21 cellular contexts compared by ENCODE assay signal in genomic region chr4:8515316-8516060, GRCh38.
DNase-seq lines count a peak whose midpoint lies in the region; ATAC-seq and TF ChIP-seq lines count a peak whose summit lies in the region.
"Had no signal": no experiment of that assay in that cellular context is flagged by ENCODE, and none has a peak within 500 bp of the region (broad histone marks: within the 10 kb centered on the region; RNA-seq: fewer than 3 reads in every experiment).

No MANE protein-coding gene starts in this region.

- 0 out of 2 replicates have a peak overlapping the region, but pooled peaks have one; percentile 14 for H2BK20ac ChIP-seq in IMR-90 (ENCODE audit: low read depth, low read length)

- H2BK5ac ChIP-seq in IMR-90 (ENCODE audit: low read depth, low read length, poor library complexity, severe bottlenecking), result peak overlapping the region; percentile 7

- H3K27me3 ChIP-seq in IMR-90 (ENCODE audit: control insufficient read depth, insufficient read depth, low read length), result no peaks in the 10 kb centered on the region; the same call in 1 of the 2 replicates
- H3K27me3 ChIP-seq in colonic mucosa, result no peaks in the 10 kb centered on the region
- no peaks in the 10 kb centered on the region for H3K27me3 ChIP-seq in right lobe of liver
- H3K27me3 ChIP-seq: BLaER1 treated with 17β-estradiol and CSF1 and Interleukin-3, amounts not matched to agents 10 nM and 100 nM; testis had no signal

- H3K14ac ChIP-seq in IMR-90 (replicated peaks; ENCODE audit: low read depth, low read length), result no peak overlapping the region; the same call in 1 of the 2 replicates

- POLR2A ChIA-PET in IMR-90 (lab: Charles Lee; ENCODE audit: unreplicated experiment), result no interaction called here

- H3K9me3 Mint-ChIP-seq in osteocyte (ENCODE audit: unreplicated experiment), result peaks cover 6% of the 10 kb centered on the region

- H3K56ac ChIP-seq in IMR-90 (ENCODE audit: extremely low read depth, insufficient read depth, low read length), result no peak overlapping the region

- H2BK120ac ChIP-seq in IMR-90 (ENCODE audit: low read depth, low read length), result peak overlapping the region; percentile 60

- no peak overlapping the region for H3K4me2 ChIP-seq in IMR-90 (ENCODE audit: low read depth, low read length)

- in situ Hi-C loops in IMR-90 (cut with MboI; ENCODE audit: low sequenced_read_pairs), result no loop called here

- 0 out of 2 replicates have a peak, but pooled peaks cover 6% of the 10 kb centered on the region for H3K9me1 ChIP-seq in IMR-90 (ENCODE audit: insufficient read depth, low read length)

- H4K20me1 ChIP-seq in IMR-90 (ENCODE audit: insufficient read depth, low read length), result no peaks in the 10 kb centered on the region
- H4K20me1 ChIP-seq: BLaER1 treated with 17β-estradiol and CSF1 and Interleukin-3, amounts not matched to agents 10 nM and 100 nM had no signal

- H3K4me3 ChIP-seq in IMR-90 (ENCODE audit: insufficient read depth, low read depth, low read length) (no peak overlapping the region), colonic mucosa (no peak overlapping the region), right lobe of liver (no peak overlapping the region)
- H3K4me3 ChIP-seq: BLaER1 treated with 17β-estradiol and CSF1 and Interleukin-3, amounts not matched to agents 10 nM and 100 nM; testis had no signal

- TF ChIP-seq POLR2A in IMR-90 (IDR thresholded peaks at IDR 0.05; ENCODE audit: low read depth, low read length) (no peak), right lobe of liver (IDR thresholded peaks at IDR 0.05) (no peak)

- H3K4ac ChIP-seq in IMR-90 (ENCODE audit: low read depth, low read length), result 0 out of 2 replicates have a peak overlapping the region, but pooled peaks have one; percentile 10

- peak overlapping the region; percentile 13 for H2AFZ ChIP-seq in IMR-90 (replicated peaks; ENCODE audit: low read length, poor library complexity)

- CTCF ChIA-PET in IMR-90 (lab: Yijun Ruan, JAX), result interaction anchor here (0.5 to 1.4 kb wide), 3 partner anchors 10 to 338 kb away, joined by 3 to 4 read pairs (median 4); no protein-coding TSS in a partner anchor

- WGBS in IMR-90 (ENCODE audit: extremely low coverage in 2 of 2, insufficient read length in 1 of 2), 2 experiments, result 80% methylated on average over 1 of the region's 18 CpGs; no CpG with 5 or more reads in 1 of the 2 experiments
- 62% methylated on average over 10 of the region's 18 CpGs for WGBS in right lobe of liver (ENCODE audit: insufficient coverage, low coverage, low lambda C conversion rate, missing lambda C conversion rate)

- peak overlapping the region; percentile 53 for H3K27ac Mint-ChIP-seq in osteocyte (ENCODE audit: unreplicated experiment)
- H3K27ac Mint-ChIP-seq: activated naive CD8-positive, alpha-beta T cell treated with anti-CD3 and anti-CD28 coated beads, Interleukin-2, amount 10 ng/mL, durations not matched to agents 7 days and 5 days; immature natural killer cell; nephron progenitor cell had no signal

- H3K4me1 ChIP-seq in IMR-90 (ENCODE audit: control insufficient read depth, insufficient read depth, low read length), result peaks cover 12% of the 10 kb centered on the region
- H3K4me1 ChIP-seq in colonic mucosa, result no peaks in the 10 kb centered on the region
- no peaks in the 10 kb centered on the region for H3K4me1 ChIP-seq in right lobe of liver
- H3K4me1 ChIP-seq: testis had no signal

- TF ChIP-seq CTCF in IMR-90 (conservative IDR thresholded peaks at IDR 0.05; ENCODE audit: low read depth, low read length) (no peak), osteocyte (IDR thresholded peaks at IDR 0.05) (no peak), colonic mucosa (IDR thresholded peaks at IDR 0.05) (no peak), right lobe of liver (IDR thresholded peaks at IDR 0.05) (no peak)

- H2BK15ac ChIP-seq in IMR-90 (ENCODE audit: low read depth, low read length), result no peak overlapping the region

- H3K9me3 ChIP-seq in IMR-90 (ENCODE audit: control insufficient read depth, insufficient read depth, low read length) (peaks cover 2% of the 10 kb centered on the region), colonic mucosa (no peaks in the 10 kb centered on the region), right lobe of liver (no peaks in the 10 kb centered on the region)
- H3K9me3 ChIP-seq: testis had no signal

- peak overlapping the region in 1 of 2 experiments; percentile 3; a peak in 1 of 4 replicates for H4K8ac ChIP-seq in IMR-90 (ENCODE audit: low read depth in 2 of 2, low read length in 2 of 2)

- ATAC-seq in IMR-90 (ENCODE audit: low read depth), result peak; percentile 85
- ATAC-seq in HG02763 (IDR thresholded peaks at IDR 0.05; ENCODE audit: unreplicated experiment), result no peak
- no peak for ATAC-seq in HG02759 (IDR thresholded peaks at IDR 0.05; ENCODE audit: unreplicated experiment)
- ATAC-seq in right lobe of liver, result no peak

- intact Hi-C loops in IMR-90 (cut with micrococcal nuclease), result no loop called here
- intact Hi-C loops in colonic mucosa (cut with DNase I), result no loop called here
- intact Hi-C loops in right lobe of liver (cut with DNase I), result no loop called here

- H3K9ac ChIP-seq in IMR-90 (ENCODE audit: low read depth, low read length), result no peak overlapping the region
- no peak overlapping the region for H3K9ac ChIP-seq in colonic mucosa (ENCODE audit: low read depth in 2 of 2, low read length in 2 of 2)
- H3K9ac ChIP-seq: BLaER1 treated with 17β-estradiol and CSF1 and Interleukin-3, amounts not matched to agents 10 nM and 100 nM had no signal

- H3K36me3 ChIP-seq in IMR-90 (ENCODE audit: control insufficient read depth, insufficient read depth, low read length) (no peaks in the 10 kb centered on the region), colonic mucosa (no peaks in the 10 kb centered on the region), right lobe of liver (no peaks in the 10 kb centered on the region)
- H3K36me3 ChIP-seq: BLaER1 treated with 17β-estradiol and CSF1 and Interleukin-3, amounts not matched to agents 10 nM and 100 nM had no signal

- H3K23ac ChIP-seq in IMR-90 (ENCODE audit: low read depth, low read length), result no peak overlapping the region

- peak overlapping the region; percentile 65 for H2AK9ac ChIP-seq in IMR-90 (replicated peaks; ENCODE audit: low read depth, low read length, poor library complexity)

- no peaks in the 10 kb centered on the region for H3K27me3 Mint-ChIP-seq in osteocyte (ENCODE audit: unreplicated experiment)
- H3K27me3 Mint-ChIP-seq: activated naive CD8-positive, alpha-beta T cell treated with anti-CD3 and anti-CD28 coated beads, Interleukin-2, amount 10 ng/mL, durations not matched to agents 7 days and 5 days had no signal

- no peaks in the 10 kb centered on the region for H3K79me1 ChIP-seq in IMR-90 (ENCODE audit: low read depth in 1 of 2, low read length in 2 of 2)

- H2AK5ac ChIP-seq in IMR-90 (ENCODE audit: low read depth, low read length), result peak overlapping the region; percentile 4; the same call in 1 of the 2 replicates

- BruUV-seq in IMR-90 (replicated peaks; lab: Mats Ljungman, UMichigan), result no TSS peak

- dilution Hi-C loops in IMR-90 (cut with HindIII; ENCODE audit: low sequenced_read_pairs, unreplicated experiment), result no loop called here

- H4K91ac ChIP-seq in IMR-90 (ENCODE audit: insufficient read depth, low read depth, low read length), result peak overlapping the region; percentile 56

- no peaks in the 10 kb centered on the region for H3K36me3 Mint-ChIP-seq in osteocyte (ENCODE audit: unreplicated experiment)
- H3K36me3 Mint-ChIP-seq: activated naive CD8-positive, alpha-beta T cell treated with anti-CD3 and anti-CD28 coated beads, Interleukin-2, amount 10 ng/mL, durations not matched to agents 7 days and 5 days; immature natural killer cell had no signal

- peak overlapping the region; percentile 20; the same call in 1 of the 2 replicates for H3K18ac ChIP-seq in IMR-90 (ENCODE audit: low read depth, low read length)

- no peak for TF ChIP-seq RAD21 in IMR-90 (IDR thresholded peaks at IDR 0.05; ENCODE audit: low read length)

- H3K4me1 Mint-ChIP-seq in osteocyte (ENCODE audit: unreplicated experiment), result peaks cover 27% of the 10 kb centered on the region
- H3K4me1 Mint-ChIP-seq: activated naive CD8-positive, alpha-beta T cell treated with anti-CD3 and anti-CD28 coated beads, Interleukin-2, amount 10 ng/mL, durations not matched to agents 7 days and 5 days; immature natural killer cell; nephron progenitor cell had no signal

- peak; percentile 98 for DNase-seq in EL
- DNase-seq in IMR-90, result peak; percentile 66
- peak; percentile 35 for DNase-seq in dermis blood vessel endothelial cell
- no peak for DNase-seq in osteocyte (ENCODE audit: extremely low spot score, unreplicated experiment)
- no peak for DNase-seq in colonic mucosa
- no peak for DNase-seq in right lobe of liver
- DNase-seq: activated CD4-positive, alpha-beta T cell treated with anti-CD3 and anti-CD28 coated beads, Interleukin-2, amount 50 U/mL, for 1 hour; activated naive CD8-positive, alpha-beta T cell treated with anti-CD3 and anti-CD28 coated beads, Interleukin-2, amount 10 ng/mL, durations not matched to agents 7 days and 5 days; activated T-cell treated with anti-CD3 and anti-CD28 coated beads, Interleukin-2, amount 50 U/mL, for 48 hours; caudate nucleus; DMS79 treated with DMSO at 0.1 percent for 48 hours; immature natural killer cell; mammary epithelial cell; NCI-H1417; nephron progenitor cell; stimulated activated CD4-positive, alpha-beta T cell treated with anti-CD3 and anti-CD28 coated beads, Interleukin-2, amount 100 ng/mL, for 48 hours; stimulated activated CD8-positive, alpha-beta memory T cell treated with anti-CD3 and anti-CD28 coated beads, Interleukin-4, amount 100 ng/mL, for 48 hours; testis had no signal

- H4K5ac ChIP-seq in IMR-90 (ENCODE audit: low read depth, low read length), result no peak overlapping the region

- H3K4me3 Mint-ChIP-seq in osteocyte (ENCODE audit: unreplicated experiment), result no peak overlapping the region
- H3K4me3 Mint-ChIP-seq: activated naive CD8-positive, alpha-beta T cell treated with anti-CD3 and anti-CD28 coated beads, Interleukin-2, amount 10 ng/mL, durations not matched to agents 7 days and 5 days; immature natural killer cell; nephron progenitor cell had no signal

- 0 out of 2 replicates have a peak overlapping the region, but pooled peaks have one; percentile 10 for H3K27ac ChIP-seq in IMR-90 (ENCODE audit: insufficient read depth, low read length)
- no peak overlapping the region for H3K27ac ChIP-seq in colonic mucosa
- H3K27ac ChIP-seq in right lobe of liver, result no peak overlapping the region
- H3K27ac ChIP-seq: BLaER1 treated with 17β-estradiol and CSF1 and Interleukin-3, amounts not matched to agents 10 nM and 100 nM; testis had no signal

TF ChIP-seq in IMR-90, 13 proteins besides CTCF, POLR2A, EP300 and RAD21:
- no peak for TF ChIP-seq FOS (IDR thresholded peaks at IDR 0.05; ENCODE audit: low read depth, low read length)
- no peak for TF ChIP-seq SMC3 (IDR thresholded peaks at IDR 0.05; ENCODE audit: low read depth, low read length)
- peak; percentile 29 for TF ChIP-seq RCOR1 (IDR thresholded peaks at IDR 0.05; ENCODE audit: insufficient replicate concordance, low read length)

Comparison
In these comparisons a context has a peak if more than half of its experiments do, and no peak if none do; other contexts are left out.
1. DNase-seq: peak in EL (single experiment), IMR-90 (single experiment) and dermis blood vessel endothelial cell (single experiment); none in osteocyte (single experiment), colonic mucosa (single experiment) and right lobe of liver (0 of 3).